ENCODE assay signal across 2 cellular contexts in genomic region chr18:76348267-76349066, GRCh38.
TF ChIP-seq lines count a peak whose summit lies in the region.

No MANE protein-coding gene starts in this region.

TF ChIP-seq in A549, 52 proteins besides CTCF, POLR2A, EP300 and RAD21 (continued from another document):
- TF ChIP-seq, protein P1, sequence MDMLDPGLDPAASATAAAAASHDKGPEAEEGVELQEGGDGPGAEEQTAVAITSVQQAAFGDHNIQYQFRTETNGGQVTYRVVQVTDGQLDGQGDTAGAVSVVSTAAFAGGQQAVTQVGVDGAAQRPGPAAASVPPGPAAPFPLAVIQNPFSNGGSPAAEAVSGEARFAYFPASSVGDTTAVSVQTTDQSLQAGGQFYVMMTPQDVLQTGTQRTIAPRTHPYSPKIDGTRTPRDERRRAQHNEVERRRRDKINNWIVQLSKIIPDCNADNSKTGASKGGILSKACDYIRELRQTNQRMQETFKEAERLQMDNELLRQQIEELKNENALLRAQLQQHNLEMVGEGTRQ (IDR thresholded peaks at IDR 0.05), result no peak
- TF ChIP-seq KDM1A (IDR thresholded peaks at IDR 0.05; ENCODE audit: low read depth) (no peak), NPAS2 (CRISPR knock-in tag; IDR thresholded peaks at IDR 0.05; ENCODE audit: borderline replicate concordance) (no peak), HES2 (IDR thresholded peaks at IDR 0.05) (no peak), FOXS1 (CRISPR knock-in tag; IDR thresholded peaks at IDR 0.05) (no peak)

TF ChIP-seq in HepG2, 621 proteins besides CTCF, POLR2A, EP300 and RAD21 (continued from another document and continues in another):
- TF ChIP-seq IKZF5 (CRISPR knock-in tag; IDR thresholded peaks at IDR 0.05), result peak; percentile 28; the same call in 1 of the 2 replicates
- no peak for TF ChIP-seq NAIF1 (CRISPR knock-in tag; IDR thresholded peaks at IDR 0.05; ENCODE audit: borderline replicate concordance)
- TF ChIP-seq ZNF652 (CRISPR knock-in tag; IDR thresholded peaks at IDR 0.05; ENCODE audit: borderline replicate concordance, low read depth), result no peak
- TF ChIP-seq TGIF2 (CRISPR knock-in tag; IDR thresholded peaks at IDR 0.05), result peak; percentile 46; the same call in 1 of the 2 replicates
- no peak for TF ChIP-seq GTF3A (CRISPR knock-in tag; conservative IDR thresholded peaks at IDR 0.05)
- peak; percentile 61; the same call in 1 of the 2 replicates for TF ChIP-seq MIXL1 (CRISPR knock-in tag; IDR thresholded peaks at IDR 0.05)
- peak; percentile 44 for TF ChIP-seq ZNF331 (CRISPR knock-in tag; IDR thresholded peaks at IDR 0.05)
- TF ChIP-seq, protein P2, sequence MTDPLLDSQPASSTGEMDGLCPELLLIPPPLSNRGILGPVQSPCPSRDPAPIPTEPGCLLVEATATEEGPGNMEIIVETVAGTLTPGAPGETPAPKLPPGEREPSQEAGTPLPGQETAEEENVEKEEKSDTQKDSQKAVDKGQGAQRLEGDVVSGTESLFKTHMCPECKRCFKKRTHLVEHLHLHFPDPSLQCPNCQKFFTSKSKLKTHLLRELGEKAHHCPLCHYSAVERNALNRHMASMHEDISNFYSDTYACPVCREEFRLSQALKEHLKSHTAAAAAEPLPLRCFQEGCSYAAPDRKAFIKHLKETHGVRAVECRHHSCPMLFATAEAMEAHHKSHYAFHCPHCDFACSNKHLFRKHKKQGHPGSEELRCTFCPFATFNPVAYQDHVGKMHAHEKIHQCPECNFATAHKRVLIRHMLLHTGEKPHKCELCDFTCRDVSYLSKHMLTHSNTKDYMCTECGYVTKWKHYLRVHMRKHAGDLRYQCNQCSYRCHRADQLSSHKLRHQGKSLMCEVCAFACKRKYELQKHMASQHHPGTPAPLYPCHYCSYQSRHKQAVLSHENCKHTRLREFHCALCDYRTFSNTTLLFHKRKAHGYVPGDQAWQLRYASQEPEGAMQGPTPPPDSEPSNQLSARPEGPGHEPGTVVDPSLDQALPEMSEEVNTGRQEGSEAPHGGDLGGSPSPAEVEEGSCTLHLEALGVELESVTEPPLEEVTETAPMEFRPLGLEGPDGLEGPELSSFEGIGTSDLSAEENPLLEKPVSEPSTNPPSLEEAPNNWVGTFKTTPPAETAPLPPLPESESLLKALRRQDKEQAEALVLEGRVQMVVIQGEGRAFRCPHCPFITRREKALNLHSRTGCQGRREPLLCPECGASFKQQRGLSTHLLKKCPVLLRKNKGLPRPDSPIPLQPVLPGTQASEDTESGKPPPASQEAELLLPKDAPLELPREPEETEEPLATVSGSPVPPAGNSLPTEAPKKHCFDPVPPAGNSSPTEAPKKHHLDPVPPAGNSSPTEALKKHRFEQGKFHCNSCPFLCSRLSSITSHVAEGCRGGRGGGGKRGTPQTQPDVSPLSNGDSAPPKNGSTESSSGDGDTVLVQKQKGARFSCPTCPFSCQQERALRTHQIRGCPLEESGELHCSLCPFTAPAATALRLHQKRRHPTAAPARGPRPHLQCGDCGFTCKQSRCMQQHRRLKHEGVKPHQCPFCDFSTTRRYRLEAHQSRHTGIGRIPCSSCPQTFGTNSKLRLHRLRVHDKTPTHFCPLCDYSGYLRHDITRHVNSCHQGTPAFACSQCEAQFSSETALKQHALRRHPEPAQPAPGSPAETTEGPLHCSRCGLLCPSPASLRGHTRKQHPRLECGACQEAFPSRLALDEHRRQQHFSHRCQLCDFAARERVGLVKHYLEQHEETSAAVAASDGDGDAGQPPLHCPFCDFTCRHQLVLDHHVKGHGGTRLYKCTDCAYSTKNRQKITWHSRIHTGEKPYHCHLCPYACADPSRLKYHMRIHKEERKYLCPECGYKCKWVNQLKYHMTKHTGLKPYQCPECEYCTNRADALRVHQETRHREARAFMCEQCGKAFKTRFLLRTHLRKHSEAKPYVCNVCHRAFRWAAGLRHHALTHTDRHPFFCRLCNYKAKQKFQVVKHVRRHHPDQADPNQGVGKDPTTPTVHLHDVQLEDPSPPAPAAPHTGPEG (CRISPR knock-in tag; IDR thresholded peaks at IDR 0.05), result 0 out of 2 replicates have a peak, but pooled peaks have one; percentile 28
- TF ChIP-seq KMT2A (CRISPR knock-in tag; IDR thresholded peaks at IDR 0.05), result 0 out of 2 replicates have a peak, but pooled peaks have one; percentile 16
- no peak for TF ChIP-seq HOXD1 (CRISPR knock-in tag; IDR thresholded peaks at IDR 0.05)
- TF ChIP-seq ZBTB25 (CRISPR knock-in tag; IDR thresholded peaks at IDR 0.05), result 0 out of 2 replicates have a peak, but pooled peaks have one; percentile 2
- no peak for TF ChIP-seq ZNF83 (CRISPR knock-in tag; IDR thresholded peaks at IDR 0.05; ENCODE audit: borderline replicate concordance)
- no peak for TF ChIP-seq ZNF30 (CRISPR knock-in tag; IDR thresholded peaks at IDR 0.05)
- 0 out of 2 replicates have a peak, but pooled peaks have one; percentile 20 for TF ChIP-seq KDM4B (CRISPR knock-in tag; IDR thresholded peaks at IDR 0.05)
- peak; percentile 21; the same call in 1 of the 2 replicates for TF ChIP-seq AHDC1 (CRISPR knock-in tag; IDR thresholded peaks at IDR 0.05; ENCODE audit: borderline replicate concordance)
- peak; percentile 21; the same call in 1 of the 2 replicates for TF ChIP-seq ETV5 (CRISPR knock-in tag; IDR thresholded peaks at IDR 0.05; ENCODE audit: borderline replicate concordance)
- TF ChIP-seq AGO2 (optimal IDR thresholded peaks at IDR 0.05; ENCODE audit: low read depth, low read length), result peak; percentile 23
- TF ChIP-seq NFRKB (IDR thresholded peaks at IDR 0.05), result no peak
- peak; percentile 19; the same call in 1 of the 2 replicates for TF ChIP-seq KDM3A (CRISPR knock-in tag; IDR thresholded peaks at IDR 0.05; ENCODE audit: low read depth)
- 0 out of 2 replicates have a peak, but pooled peaks have one; percentile 36 for TF ChIP-seq RNF2 (conservative IDR thresholded peaks at IDR 0.05; ENCODE audit: low read depth)
- TF ChIP-seq UBTF (CRISPR knock-in tag; IDR thresholded peaks at IDR 0.05), result peak; percentile 60; the same call in 1 of the 2 replicates
- TF ChIP-seq FOXP1 (IDR thresholded peaks at IDR 0.05), result no peak
- TF ChIP-seq FOXP1 (CRISPR knock-in tag; IDR thresholded peaks at IDR 0.05), result peak; percentile 42; the same call in 1 of the 2 replicates
- TF ChIP-seq ZNF431 (CRISPR knock-in tag; IDR thresholded peaks at IDR 0.05; ENCODE audit: borderline replicate concordance, low read depth), result no peak
- TF ChIP-seq FOSL2 (CRISPR knock-in tag; IDR thresholded peaks at IDR 0.05), result peak; percentile 36; the same call in 1 of the 2 replicates
- TF ChIP-seq NCOA2 (CRISPR knock-in tag; IDR thresholded peaks at IDR 0.05), result peak; percentile 24; the same call in 1 of the 2 replicates
- TF ChIP-seq ZNF230 (CRISPR knock-in tag; IDR thresholded peaks at IDR 0.05), result peak; percentile 62; the same call in 1 of the 2 replicates
- TF ChIP-seq RFX1 (IDR thresholded peaks at IDR 0.05), result no peak
- no peak for TF ChIP-seq SUZ12 (IDR thresholded peaks at IDR 0.05; ENCODE audit: low read depth, low read length)
- peak; percentile 42 for TF ChIP-seq ASH2L (IDR thresholded peaks at IDR 0.05; ENCODE audit: insufficient read length, low read depth, low read length)
- no peak for TF ChIP-seq E2F2 (CRISPR knock-in tag; IDR thresholded peaks at IDR 0.05; ENCODE audit: borderline replicate concordance)
- no peak for TF ChIP-seq ZEB1 (IDR thresholded peaks at IDR 0.05; ENCODE audit: insufficient replicate concordance, low read depth)
- TF ChIP-seq ZNF569 (CRISPR knock-in tag; IDR thresholded peaks at IDR 0.05; ENCODE audit: borderline replicate concordance), result no peak
- no peak for TF ChIP-seq JUNB (CRISPR knock-in tag; IDR thresholded peaks at IDR 0.05; ENCODE audit: borderline replicate concordance)
- TF ChIP-seq CEBPG (CRISPR knock-in tag; IDR thresholded peaks at IDR 0.05), result 0 out of 2 replicates have a peak, but pooled peaks have one; percentile 15
- TF ChIP-seq SP5 (CRISPR knock-in tag; IDR thresholded peaks at IDR 0.05; ENCODE audit: borderline replicate concordance, low read depth), result 0 out of 2 replicates have a peak, but pooled peaks have one; percentile 42
- peak; percentile 50; the same call in 1 of the 2 replicates for TF ChIP-seq FOXA3 (CRISPR knock-in tag; IDR thresholded peaks at IDR 0.05)
- TF ChIP-seq, protein P3, sequence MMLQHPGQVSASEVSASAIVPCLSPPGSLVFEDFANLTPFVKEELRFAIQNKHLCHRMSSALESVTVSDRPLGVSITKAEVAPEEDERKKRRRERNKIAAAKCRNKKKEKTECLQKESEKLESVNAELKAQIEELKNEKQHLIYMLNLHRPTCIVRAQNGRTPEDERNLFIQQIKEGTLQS (CRISPR knock-in tag; IDR thresholded peaks at IDR 0.05), result peak; percentile 30; the same call in 1 of the 2 replicates
- TF ChIP-seq KDM5A (IDR thresholded peaks at IDR 0.05; ENCODE audit: borderline replicate concordance, low read length), result no peak
- TF ChIP-seq ATF7 (IDR thresholded peaks at IDR 0.05), result no peak
- TF ChIP-seq ATF7 (CRISPR knock-in tag; IDR thresholded peaks at IDR 0.05), result no peak
